Comparison of ENCODE assay signal across 22 cellular contexts in genomic region chr4:56874918-56875317, GRCh38. TPM values are rescaled to one million over a fixed set of nuclear protein-coding genes. Genes with fewer than 3 reads are reported as not detected.
A peak's percentile ranks its signal among the peaks of the same experiment; 100 is the strongest.
DNase-seq lines count a peak whose midpoint lies in the region; ATAC-seq and TF ChIP-seq lines count a peak whose summit lies in the region.
"Had no signal": no experiment of that assay in that cellular context is flagged by ENCODE, and none has a peak within 500 bp of the region (broad histone marks: within the 10 kb centered on the region; RNA-seq: fewer than 3 reads in every experiment).

No MANE protein-coding gene starts in this region.

- intact Hi-C loops in PC-9 (cut with micrococcal nuclease; ENCODE audit: unreplicated experiment), result no loop called here

- H2AFZ ChIP-seq in OCI-LY3 (ENCODE audit: low read depth, low read length) (peak overlapping the region; percentile 57; the same call in 1 of the 2 replicates), PC-9 (no peak overlapping the region)

- no peaks in the 10 kb centered on the region for H3K9me2 ChIP-seq in PC-9 (ENCODE audit: insufficient read depth)

- TF ChIP-seq CTCF in OCI-LY3 (IDR thresholded peaks at IDR 0.05; ENCODE audit: low read depth, low read length) (no peak), fibroblast of mammary gland (conservative IDR thresholded peaks at IDR 0.05; ENCODE audit: control insufficient read depth, insufficient read depth, low read depth, low read length) (no peak), PC-9 (conservative IDR thresholded peaks at IDR 0.05) (no peak)

- CTCF ChIA-PET in PC-9 (lab: Charles Lee), result no interaction called here

- H4K20me1 ChIP-seq in OCI-LY3 (ENCODE audit: insufficient read depth, low read length), result no peaks in the 10 kb centered on the region
- H4K20me1 ChIP-seq in PC-9 (ENCODE audit: insufficient read depth), result no peaks in the 10 kb centered on the region

- DNase-seq in fibroblast of mammary gland (ENCODE audit: low read depth) (peak; percentile 17), SKM-1 treated with dmso at 0.1 percent for 144 hours (lab: John Stamatoyannopoulos, UW; ENCODE audit: unreplicated experiment) (no peak), GOT3 (lab: John Stamatoyannopoulos, UW) (no peak), PC-9 (no peak)
- no peak for DNase-seq in activated T-cell treated with anti-CD3 and anti-CD28 coated beads, Interleukin-2, amount 50 U/mL, for 1 hour
- DNase-seq: activated CD4-positive, alpha-beta T cell treated with anti-CD3 and anti-CD28 coated beads, Interleukin-2, amount 50 U/mL, for 1 hour; activated CD8-positive, alpha-beta memory T cell treated with anti-CD3 and anti-CD28 coated beads, Interleukin-2, amount 10 ng/mL, durations not matched to agents 7 days and 5 days; esophagus squamous epithelium; GF-D8; KBM-7; kidney glomerular epithelial cell; NK-92 treated with Interleukin-12 subunit alpha and Interleukin-12 subunit beta, amount 100 ng/mL, for 24 hours; stimulated activated naive CD8-positive, alpha-beta T cell treated with anti-CD3 and anti-CD28 coated beads, Interleukin-15, amount 100 ng/mL, for 72 hours; thyroid gland had no signal

- H3K4me1 ChIP-seq in OCI-LY3 (ENCODE audit: low read length) (peaks cover 6% of the 10 kb centered on the region; the same call in 1 of the 2 replicates), PC-9 (replicated peaks; ENCODE audit: insufficient read depth) (no peaks in the 10 kb centered on the region)
- H3K4me1 ChIP-seq: thyroid gland had no signal

- H3K9me3 ChIP-seq in OCI-LY3 (ENCODE audit: insufficient read depth, low read length) (no peaks in the 10 kb centered on the region), PC-9 (ENCODE audit: insufficient read depth, low read depth) (no peaks in the 10 kb centered on the region)
- H3K9me3 ChIP-seq: esophagus squamous epithelium, thyroid gland had no signal

- H3K79me2 ChIP-seq in OCI-LY3 (ENCODE audit: low read length) (no peaks in the 10 kb centered on the region), PC-9 (ENCODE audit: low read depth) (no peaks in the 10 kb centered on the region)

- POLR2A ChIA-PET in PC-9 (lab: Charles Lee; ENCODE audit: unreplicated experiment), result no interaction called here

- H3K4me2 ChIP-seq in OCI-LY3 (ENCODE audit: low read length), result peak overlapping the region; percentile 42
- H3K4me2 ChIP-seq in PC-9, result no peak overlapping the region

- H3K36me3 ChIP-seq in OCI-LY3 (replicated peaks; ENCODE audit: low read depth, low read length), result no peaks in the 10 kb centered on the region
- H3K36me3 ChIP-seq in PC-9 (ENCODE audit: low read depth), result no peaks in the 10 kb centered on the region
- H3K36me3 ChIP-seq: esophagus squamous epithelium, thyroid gland had no signal

- ATAC-seq in GM21786 (IDR thresholded peaks at IDR 0.05; ENCODE audit: unreplicated experiment), result peak; percentile 49
- ATAC-seq: activated CD8-positive, alpha-beta memory T cell treated with anti-CD3 and anti-CD28 coated beads, Interleukin-2, amount 10 ng/mL, durations not matched to agents 7 days and 5 days; sciatic nerve; SK-N-SH treated with all-trans-retinoic acid at 6 μM for 48 hours; stimulated activated naive CD8-positive, alpha-beta T cell treated with anti-CD3 and anti-CD28 coated beads, Interleukin-15, amount 100 ng/mL, for 72 hours had no signal

- no peaks in the 10 kb centered on the region for H3F3A ChIP-seq in PC-9 (ENCODE audit: insufficient read depth, low read depth)

- peaks cover 40% of the 10 kb centered on the region for H3K27me3 ChIP-seq in OCI-LY3 (ENCODE audit: low read depth, low read length)
- H3K27me3 ChIP-seq in PC-9 (ENCODE audit: insufficient read depth, low read depth), result no peaks in the 10 kb centered on the region
- H3K27me3 ChIP-seq: esophagus squamous epithelium, thyroid gland had no signal

- no peak overlapping the region for H3K9ac ChIP-seq in OCI-LY3 (ENCODE audit: low read length)

- no TSS peak for BruUV-seq in PC-9 (replicated peaks; lab: Mats Ljungman, UMichigan)

- H3K4me3 ChIP-seq in OCI-LY3 (ENCODE audit: low read length), result peak overlapping the region; percentile 11; the same call in 1 of the 2 replicates
- no peak overlapping the region for H3K4me3 ChIP-seq in fibroblast of mammary gland (ENCODE audit: control insufficient read depth, low read depth, low read length)
- no peak overlapping the region for H3K4me3 ChIP-seq in PC-9
- H3K4me3 ChIP-seq: esophagus squamous epithelium, thyroid gland had no signal

- H3K27ac ChIP-seq in OCI-LY3 (ENCODE audit: low read length), result no peak overlapping the region
- H3K27ac ChIP-seq in PC-9, result no peak overlapping the region
- H3K27ac ChIP-seq: thyroid gland had no signal

RNA-seq across cellular contexts. Expression of gene REST, which starts 32.8 kb away (rescaled TPM):
- total RNA-seq in PC-9 (2021), result 23.0 and 28.3 TPM in 2 replicates

RNA-seq across cellular contexts. Expression of gene SPINK2, which starts 53.4 kb away (rescaled TPM):
- total RNA-seq in PC-9 (2021), result not detected in 2 replicates
- total RNA-seq: activated T-helper 1 cell treated with anti-CD3 and anti-CD28 coated beads, Interleukin-12 subunit alpha, Interleukin-12 subunit beta, Interleukin-2, Interleukin-4 antibody, amounts not matched to agents 30 ng/mL and 10 ng/mL and 1 ng/mL, durations not matched to agents 14 hours and 24 hours and 36 hours; glomerular endothelial cell; lung microvascular endothelial cell; posterior vena cava; sciatic nerve had no signal
